In genomic region chr16:10103700-10104099, GRCh38 we compare ENCODE assay signal across 28 cellular contexts.
"Had no signal": no experiment of that assay in that cellular context is flagged by ENCODE, and none has a peak within 500 bp of the region (broad histone marks: within the 10 kb centered on the region; RNA-seq: fewer than 3 reads in every experiment).

No MANE protein-coding gene starts in this region.

- H2AFZ ChIP-seq: neural progenitor cell, parathyroid adenoma had no signal

- H3K79me2 ChIP-seq: parathyroid adenoma had no signal

- H3K27ac ChIP-seq: left ventricle myocardium inferior, neural progenitor cell, neutrophil, parathyroid adenoma, right atrium auricular region, right lobe of liver, stomach, testis, thyroid gland, transverse colon, upper lobe of left lung, vagina had no signal

- DNase-seq: islet precursor cell; left ventricle myocardium inferior; mesendoderm; naive B cell; natural killer cell; nephron progenitor cell; occipital lobe; right lobe of liver; stimulated activated CD4-positive, alpha-beta T cell treated with anti-CD3 and anti-CD28 coated beads, Interleukin-1b, Interleukin-23, amount 100 ng/mL, for 48 hours; stimulated activated CD4-positive, alpha-beta T cell treated with anti-CD3 and anti-CD28 coated beads, Interleukin-2, amount 100 ng/mL, for 48 hours; stimulated activated CD4-positive, alpha-beta T cell treated with anti-CD3 and anti-CD28 coated beads, Interleukin-4, amount 100 ng/mL, for 4 hours; stimulated activated CD8-positive, alpha-beta memory T cell treated with anti-CD3 and anti-CD28 coated beads, Interleukin-4, amount 100 ng/mL, for 48 hours; stimulated activated naive CD8-positive, alpha-beta T cell treated with anti-CD3 and anti-CD28 coated beads, Interleukin-15, Interleukin-2, amounts not matched to agents 100 U/mL and 50 U/mL, for 24 hours; stomach; testis; thyroid gland; transverse colon; upper lobe of left lung had no signal

- H3K9me3 ChIP-seq: left ventricle myocardium inferior, neutrophil, right atrium auricular region, right lobe of liver, stomach, testis, thyroid gland, transverse colon, upper lobe of left lung, vagina had no signal

- H3K4me3 ChIP-seq: left ventricle myocardium inferior, lung, neural progenitor cell, right atrium auricular region, right lobe of liver, smooth muscle cell, stomach, testis, thyroid gland, transverse colon, upper lobe of left lung, vagina had no signal

- H3K36me3 ChIP-seq: left ventricle myocardium inferior, neural progenitor cell, neutrophil, right atrium auricular region, right lobe of liver, stomach, thyroid gland, transverse colon, upper lobe of left lung, vagina had no signal

- H3K4me3 Mint-ChIP-seq: mesothelial cell of epicardium; naive B cell; natural killer cell; nephron progenitor cell; neural progenitor cell; stimulated activated memory B cell treated with anti-CD40 and anti-IgM and Interleukin-4, amounts not matched to agents 10 μg/mL and 1 μg/mL and 100 μg/mL, for 72 hours had no signal

- H3K27me3 ChIP-seq: neural progenitor cell, neutrophil, right atrium auricular region, right lobe of liver, stomach, testis, thyroid gland, transverse colon, upper lobe of left lung, vagina had no signal

- H3K4me1 Mint-ChIP-seq: mesothelial cell of epicardium; naive B cell; natural killer cell; stimulated activated memory B cell treated with anti-CD40 and anti-IgM and Interleukin-4, amounts not matched to agents 10 μg/mL and 1 μg/mL and 100 μg/mL, for 72 hours had no signal

- H3K36me3 Mint-ChIP-seq: mesothelial cell of epicardium; naive B cell; natural killer cell; neural progenitor cell; stimulated activated memory B cell treated with anti-CD40 and anti-IgM and Interleukin-4, amounts not matched to agents 10 μg/mL and 1 μg/mL and 100 μg/mL, for 72 hours had no signal

- H3K4me2 ChIP-seq: neural progenitor cell, smooth muscle cell had no signal

- H3K9ac ChIP-seq: neural progenitor cell, parathyroid adenoma had no signal

- H3K4me1 ChIP-seq: left ventricle myocardium inferior, neural progenitor cell, parathyroid adenoma, right atrium auricular region, right lobe of liver, testis, thyroid gland, transverse colon, upper lobe of left lung, vagina had no signal

- H3K27ac Mint-ChIP-seq: mesothelial cell of epicardium; naive B cell; natural killer cell; nephron progenitor cell; neural progenitor cell; progenitor cell of endocrine pancreas; stimulated activated memory B cell treated with anti-CD40 and anti-IgM and Interleukin-4, amounts not matched to agents 10 μg/mL and 1 μg/mL and 100 μg/mL, for 72 hours had no signal

- ATAC-seq: natural killer cell; right lobe of liver; stimulated activated memory B cell treated with anti-CD40 and anti-IgM and Interleukin-4, amounts not matched to agents 10 μg/mL and 1 μg/mL and 100 μg/mL, for 72 hours; stimulated activated naive CD8-positive, alpha-beta T cell treated with anti-CD3 and anti-CD28 coated beads, Interleukin-15, Interleukin-2, amounts not matched to agents 100 U/mL and 50 U/mL, for 24 hours had no signal
